ENCODE assay signal across 21 cellular contexts in the genomic region with DNA sequence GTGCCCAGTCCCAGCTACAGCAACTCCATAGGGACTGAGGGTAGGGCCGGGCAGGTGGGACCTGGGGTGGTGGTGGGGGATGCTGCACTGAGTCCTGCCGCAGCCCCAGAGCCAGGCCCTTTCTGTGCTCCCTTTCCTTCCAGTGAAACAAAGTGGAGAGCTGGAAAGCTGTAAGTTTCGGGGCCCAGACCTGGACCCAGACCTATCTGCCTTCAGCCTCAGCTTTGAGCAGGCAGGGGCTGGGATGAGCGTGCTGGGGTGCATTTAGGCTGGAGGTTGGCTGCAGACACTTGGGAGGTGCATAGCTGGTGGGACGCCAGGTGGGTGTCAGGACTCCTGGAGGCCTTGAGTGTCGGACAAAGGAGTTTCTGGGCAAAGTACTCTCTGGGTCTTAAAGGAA.
"Had no signal": no experiment of that assay in that cellular context is flagged by ENCODE, and none has a peak within 500 bp of the region (broad histone marks: within the 10 kb centered on the region; RNA-seq: fewer than 3 reads in every experiment).

No MANE protein-coding gene starts in this region.

- H3K9me3 Mint-ChIP-seq: immature natural killer cell, natural killer cell had no signal

- H3K4me3 ChIP-seq: left ventricle myocardium inferior, lung, ovary, prostate gland, skin epidermis, suprapubic skin, thoracic aorta, tibial artery, uterus had no signal

- H3K36me3 Mint-ChIP-seq: immature natural killer cell; mesothelial cell of epicardium; natural killer cell; stimulated activated memory B cell treated with anti-CD40 and anti-IgM and Interleukin-4, amounts not matched to agents 10 μg/mL and 1 μg/mL and 100 μg/mL, for 72 hours had no signal

- H3K9me3 ChIP-seq: ovary, prostate gland, suprapubic skin, thoracic aorta, tibial artery, uterus had no signal

- H3K27me3 ChIP-seq: ovary, uterus had no signal

- H3K27ac Mint-ChIP-seq: immature natural killer cell; mesothelial cell of epicardium; natural killer cell; nephron progenitor cell; stimulated activated memory B cell treated with anti-CD40 and anti-IgM and Interleukin-4, amounts not matched to agents 10 μg/mL and 1 μg/mL and 100 μg/mL, for 72 hours had no signal

- H3K27ac ChIP-seq: left ventricle myocardium inferior, ovary, prostate gland, skin epidermis, suprapubic skin, thoracic aorta, tibial artery, uterus had no signal

- H3K36me3 ChIP-seq: left ventricle myocardium inferior, ovary, prostate gland, suprapubic skin, thoracic aorta, tibial artery, uterus had no signal

- DNase-seq: hippocampal formation; immature natural killer cell; left ventricle myocardium inferior; naive B cell; natural killer cell; nephron progenitor cell; retina; right cardiac atrium; stimulated activated CD4-positive, alpha-beta T cell treated with anti-CD3 and anti-CD28 coated beads, Interleukin-4, amount 100 ng/mL, for 24 hours; stimulated activated naive CD4-positive, alpha-beta T cell treated with Interleukin-2 at 50 U/mL for 16 hours; uterus had no signal

- H3K4me1 Mint-ChIP-seq: immature natural killer cell; mesothelial cell of epicardium; natural killer cell; stimulated activated memory B cell treated with anti-CD40 and anti-IgM and Interleukin-4, amounts not matched to agents 10 μg/mL and 1 μg/mL and 100 μg/mL, for 72 hours had no signal

- H3K4me3 Mint-ChIP-seq: immature natural killer cell, mesothelial cell of epicardium, natural killer cell, nephron progenitor cell had no signal

- ATAC-seq: natural killer cell; sciatic nerve; stimulated activated memory B cell treated with anti-CD40 and anti-IgM and Interleukin-4, amounts not matched to agents 10 μg/mL and 1 μg/mL and 100 μg/mL, for 72 hours had no signal

- H3K4me1 ChIP-seq: left ventricle myocardium inferior, prostate gland, suprapubic skin, tibial artery, uterus had no signal
